ENCODE assay signal across 9 cellular contexts in genomic region chr22:39546064-39546365, GRCh38. TPM values are rescaled to one million over a fixed set of nuclear protein-coding genes. Genes with fewer than 3 reads are reported as not detected.
"Had no signal": no experiment of that assay in that cellular context is flagged by ENCODE, and none has a peak within 500 bp of the region (broad histone marks: within the 10 kb centered on the region; RNA-seq: fewer than 3 reads in every experiment).

No MANE protein-coding gene starts in this region.

- H3K4me3 Mint-ChIP-seq: activated CD4-positive, alpha-beta T cell treated with anti-CD3 and anti-CD28 coated beads for 36 hours; activated CD8-positive, alpha-beta T cell treated with anti-CD3 and anti-CD28 coated beads, Interleukin-2, amount 10 ng/mL, durations not matched to agents 7 days and 5 days; activated naive CD8-positive, alpha-beta T cell treated with anti-CD3 and anti-CD28 coated beads, Interleukin-2, amount 10 ng/mL, durations not matched to agents 7 days and 5 days had no signal

- H3K27ac ChIP-seq: brain microvascular endothelial cell, foreskin keratinocyte, ovary, thoracic aorta had no signal

- H3K36me3 Mint-ChIP-seq: activated naive CD8-positive, alpha-beta T cell treated with anti-CD3 and anti-CD28 coated beads, Interleukin-2, amount 10 ng/mL, durations not matched to agents 7 days and 5 days; T-cell had no signal

- H3K27me3 ChIP-seq: ovary had no signal

- DNase-seq: brain microvascular endothelial cell, foreskin keratinocyte had no signal

- H3K9me3 Mint-ChIP-seq: activated naive CD8-positive, alpha-beta T cell treated with anti-CD3 and anti-CD28 coated beads, Interleukin-2, amount 10 ng/mL, durations not matched to agents 7 days and 5 days; activated T-cell treated with anti-CD3 and anti-CD28 coated beads, Interleukin-2, amount 50 U/mL, for 72 hours; T-cell had no signal

- H3K4me3 ChIP-seq: ovary, thoracic aorta had no signal

- H3K4me1 ChIP-seq: foreskin keratinocyte had no signal

- H3K27ac Mint-ChIP-seq: activated CD4-positive, alpha-beta T cell treated with anti-CD3 and anti-CD28 coated beads for 36 hours; activated CD8-positive, alpha-beta T cell treated with anti-CD3 and anti-CD28 coated beads, Interleukin-2, amount 10 ng/mL, durations not matched to agents 7 days and 5 days; activated naive CD8-positive, alpha-beta T cell treated with anti-CD3 and anti-CD28 coated beads, Interleukin-2, amount 10 ng/mL, durations not matched to agents 7 days and 5 days; activated T-cell treated with anti-CD3 and anti-CD28 coated beads, Interleukin-2, amount 50 U/mL, for 72 hours had no signal

- H3K36me3 ChIP-seq: brain microvascular endothelial cell, ovary, thoracic aorta had no signal

- H3K9me3 ChIP-seq: ovary, thoracic aorta had no signal

RNA-seq across cellular contexts. Expression of gene CACNA1I, which starts 24.5 kb away (rescaled TPM):
- polyA plus RNA-seq: foreskin keratinocyte had no signal
